In the genomic region with DNA sequence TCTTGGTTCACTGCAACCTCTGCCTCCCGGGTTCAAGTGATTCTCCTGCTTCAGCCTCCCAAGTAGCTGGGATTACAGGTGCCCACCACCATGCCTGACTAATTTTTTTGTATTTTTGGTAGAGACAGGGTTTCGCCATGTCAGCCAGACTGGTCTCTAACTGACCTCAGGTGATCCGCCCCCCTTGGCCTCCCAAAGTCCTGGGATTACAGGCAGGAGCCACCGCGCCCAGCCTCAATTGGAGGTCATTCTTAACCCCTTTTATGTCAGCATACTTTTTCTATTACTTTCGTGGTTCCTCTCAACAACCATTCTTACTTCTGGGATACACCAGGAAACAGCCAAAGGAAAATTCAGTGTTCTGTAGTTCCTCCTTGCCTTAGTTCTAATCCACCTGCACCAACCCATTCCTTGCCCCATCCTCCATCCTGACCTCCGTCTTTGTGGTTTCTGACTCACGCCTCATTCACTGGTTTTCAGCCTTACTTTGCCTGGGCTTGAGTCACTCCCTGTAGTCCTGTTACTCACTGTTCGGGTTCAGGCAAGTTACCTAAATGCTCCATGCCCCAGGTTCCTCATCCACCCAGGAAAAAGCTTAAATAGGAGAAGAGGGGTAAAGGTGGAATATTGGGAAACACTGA, we compare ENCODE assay signal across 1 cellular context.
TF ChIP-seq lines count a peak whose summit lies in the region.

No MANE protein-coding gene starts in this region.

TF ChIP-seq in HepG2, 621 proteins besides CTCF, POLR2A, EP300 and RAD21 (continued from another document):
- no peak for TF ChIP-seq PHB2 (IDR thresholded peaks at IDR 0.05; ENCODE audit: partially characterized antibody)
